1 cellular context compared by ENCODE assay signal in the genomic region with DNA sequence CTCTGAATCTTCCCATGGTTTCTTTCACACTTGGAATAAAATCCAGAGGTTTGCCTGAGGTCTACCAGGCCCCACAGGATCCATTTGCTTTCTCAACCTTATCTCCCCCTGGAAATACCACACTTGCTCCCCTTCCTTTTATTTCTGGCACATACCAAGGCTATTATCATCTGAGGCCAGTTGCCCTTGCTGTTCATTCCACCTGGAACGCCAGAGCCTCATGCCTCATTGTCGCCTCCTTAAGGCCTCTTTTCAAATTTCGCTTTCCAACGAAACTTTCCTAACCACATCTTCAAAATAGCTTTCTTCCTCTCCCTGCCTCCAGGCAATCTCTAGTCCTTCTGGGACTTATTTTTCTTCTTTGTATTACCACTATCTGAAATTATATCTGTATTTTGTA.
TF ChIP-seq lines count a peak whose summit lies in the region.

No MANE protein-coding gene starts in this region.

TF ChIP-seq in GM23338, 12 proteins besides CTCF, POLR2A, EP300 and RAD21 (continued from another document):
- TF ChIP-seq ZNF462 (CRISPR knock-in tag; IDR thresholded peaks at IDR 0.05) (no peak), STAT1 (IDR thresholded peaks at IDR 0.05; ENCODE audit: unreplicated experiment) (no peak), ZNF114 (CRISPR knock-in tag; IDR thresholded peaks at IDR 0.05) (no peak), JUNB (IDR thresholded peaks at IDR 0.05; ENCODE audit: unreplicated experiment) (no peak)
